11 cellular contexts compared by ENCODE assay signal in the genomic region with DNA sequence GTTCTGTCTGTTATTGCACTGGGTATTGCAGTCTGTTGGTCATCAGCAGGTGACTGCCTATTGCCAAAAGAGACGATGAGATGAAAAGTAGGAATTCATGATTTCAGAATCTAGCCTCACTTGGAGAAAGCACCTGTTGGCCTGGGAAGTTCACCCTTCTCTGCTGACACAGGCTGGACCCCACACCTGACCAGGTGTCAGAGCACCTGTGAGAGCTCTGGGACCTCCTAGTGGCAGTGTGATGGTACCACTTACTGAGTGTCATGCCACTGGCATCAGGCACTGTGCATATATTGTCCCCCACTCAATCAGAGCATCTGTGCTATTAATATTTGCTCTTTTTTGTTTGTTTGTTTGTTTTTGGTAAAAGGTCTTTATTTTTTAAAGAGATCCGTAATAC.
A peak's percentile ranks its signal among the peaks of the same experiment; 100 is the strongest.
DNase-seq lines count a peak whose midpoint lies in the region; ATAC-seq, FAIRE-seq and TF ChIP-seq lines count a peak whose summit lies in the region.
"Had no signal": no experiment of that assay in that cellular context is flagged by ENCODE, and none has a peak within 500 bp of the region (broad histone marks: within the 10 kb centered on the region; RNA-seq: fewer than 3 reads in every experiment).

No MANE protein-coding gene starts in this region.

- no peak overlapping the region for H3K27ac ChIP-seq in BLaER1 treated with 17β-estradiol and CSF1 and Interleukin-3, amounts not matched to agents 10 nM and 100 nM
- H3K27ac ChIP-seq in VCaP (peak overlapping the region; percentile 98), keratinocyte (ENCODE audit: control insufficient read depth, insufficient read depth, low read length) (no peak overlapping the region)

- FAIRE-seq in keratinocyte (lab: Jason Lieb, UNC), result no peak
- FAIRE-seq: endometrium, small intestine had no signal

- peaks cover 18% of the 10 kb centered on the region for H3K79me2 ChIP-seq in keratinocyte (ENCODE audit: control insufficient read depth, insufficient read depth, low read length)

- TF ChIP-seq CTCF in GM10266 (IDR thresholded peaks at IDR 0.05; ENCODE audit: control insufficient read depth, insufficient read depth, low read depth, missing control alignments) (peak; percentile 14), VCaP (conservative IDR thresholded peaks at IDR 0.05) (no peak; the same call in 1 of the 2 replicates), keratinocyte (optimal IDR thresholded peaks at IDR 0.05 in 1 of 3, IDR thresholded peaks at IDR 0.05 in 1 of 3, conservative IDR thresholded peaks at IDR 0.05 in 1 of 3; ENCODE audit: extremely low read depth in 1 of 3, insufficient read depth in 2 of 3, low read length in 3 of 3) (peak; percentile 27 to 30 (median 27))

- dilution Hi-C loops in keratinocyte (cut with MboI; ENCODE audit: extremely low pct_ligation_motif_present, low sequenced_read_pairs), result loop anchor here (25.0 kb wide), 1 partner anchor 141 kb away; no protein-coding TSS in a partner anchor

- no peaks in the 10 kb centered on the region for H3K27me3 ChIP-seq in BLaER1 treated with 17β-estradiol and CSF1 and Interleukin-3, amounts not matched to agents 10 nM and 100 nM
- H3K27me3 ChIP-seq in keratinocyte (ENCODE audit: control insufficient read depth, extremely low read depth, insufficient read depth, low read length), result no peaks in the 10 kb centered on the region

- H3K4me1 ChIP-seq in BLaER1 treated with 17β-estradiol and CSF1 and Interleukin-3, amounts not matched to agents 10 nM and 100 nM, result peaks cover 86 to 99% (median 97%) of the 10 kb centered on the region in 10 experiments
- H3K4me1 ChIP-seq in keratinocyte (ENCODE audit: control insufficient read depth, extremely low read depth, insufficient read depth, low read length), result peaks cover 29% of the 10 kb centered on the region

- peaks cover 0 to 99% (median 97%) of the 10 kb centered on the region in 11 experiments; a peak in 21 of 22 replicates for H4K20me1 ChIP-seq in BLaER1 treated with 17β-estradiol and CSF1 and Interleukin-3, amounts not matched to agents 10 nM and 100 nM
- no peaks in the 10 kb centered on the region for H4K20me1 ChIP-seq in keratinocyte (ENCODE audit: control insufficient read depth, extremely low read depth, insufficient read depth, low read length)

- DNase-seq in GM10266 (ENCODE audit: extremely low spot score) (no peak), keratinocyte (ENCODE audit: low read depth, low spot score) (no peak), G401 (ENCODE audit: low spot score) (no peak)
- DNase-seq in activated CD8-positive, alpha-beta memory T cell treated with anti-CD3 and anti-CD28 coated beads for 24 hours, result no peak
- DNase-seq: small intestine; stimulated activated naive B cell treated with anti-CD40 and anti-IgM and Interleukin-4, amounts not matched to agents 10 μg/mL and 1 μg/mL and 100 μg/mL, for 72 hours had no signal

- peaks cover 0 to 50% (median 10%) of the 10 kb centered on the region in 11 experiments; a peak in 11 of 22 replicates for H3K36me3 ChIP-seq in BLaER1 treated with 17β-estradiol and CSF1 and Interleukin-3, amounts not matched to agents 10 nM and 100 nM
- no peaks in the 10 kb centered on the region for H3K36me3 ChIP-seq in keratinocyte (ENCODE audit: control insufficient read depth in 2 of 2, extremely low read depth in 1 of 2, insufficient read depth in 2 of 2, low read length in 2 of 2)

- no peak for ATAC-seq in GM18511 (IDR thresholded peaks at IDR 0.05; ENCODE audit: unreplicated experiment)
- no peak for ATAC-seq in HG02840 (IDR thresholded peaks at IDR 0.05; ENCODE audit: low FRiP score, unreplicated experiment)
- ATAC-seq: stimulated activated naive B cell treated with anti-CD40 and anti-IgM and Interleukin-4, amounts not matched to agents 10 μg/mL and 1 μg/mL and 100 μg/mL, for 72 hours had no signal

- H3K9ac ChIP-seq in BLaER1 treated with 17β-estradiol and CSF1 and Interleukin-3, amounts not matched to agents 10 nM and 100 nM, result no peak overlapping the region
- no peak overlapping the region for H3K9ac ChIP-seq in keratinocyte (ENCODE audit: control insufficient read depth, extremely low read depth, insufficient read depth, low read length)

- H3K4me3 ChIP-seq in BLaER1 treated with 17β-estradiol and CSF1 and Interleukin-3, amounts not matched to agents 10 nM and 100 nM, result no peak overlapping the region
- H3K4me3 ChIP-seq in keratinocyte (ENCODE audit: control insufficient read depth in 2 of 3, extremely low read depth in 1 of 3, insufficient read depth in 2 of 3, low read depth in 1 of 3, low read length in 3 of 3), result no peak overlapping the region

- H3K4me2 ChIP-seq in BLaER1 treated with 17β-estradiol and CSF1 and Interleukin-3, amounts not matched to agents 10 nM and 100 nM, result peak overlapping the region in 6 of 11 experiments; percentile 58 to 78 (median 74); a peak in 9 of 22 replicates
- H3K4me2 ChIP-seq in keratinocyte (ENCODE audit: control insufficient read depth, extremely low read depth, insufficient read depth, low read depth, low read length), result no peak overlapping the region

- H2AFZ ChIP-seq in keratinocyte (ENCODE audit: control insufficient read depth, low read length), result no peak overlapping the region

- H3K9me3 ChIP-seq in BLaER1 treated with 17β-estradiol and CSF1 and Interleukin-3, amounts not matched to agents 10 nM and 100 nM (replicated peaks in 1 of 11), result no peaks in the 10 kb centered on the region
- no peaks in the 10 kb centered on the region for H3K9me3 ChIP-seq in keratinocyte (ENCODE audit: control insufficient read depth, low read depth, low read length)

- in situ Hi-C loops in G401 (cut with HindIII; ENCODE audit: low sequenced_read_pairs), result loop anchor here (25.0 kb wide), 1 partner anchor 141 kb away; no protein-coding TSS in a partner anchor

- H3K9me1 ChIP-seq in keratinocyte (ENCODE audit: control insufficient read depth, extremely low read depth, insufficient read depth, low read length), result no peaks in the 10 kb centered on the region
